Comparison of ENCODE assay signal across 8 cellular contexts in genomic region chrX:154436290-154436596, GRCh38. TPM values are rescaled to one million over a fixed set of nuclear protein-coding genes. Genes with fewer than 3 reads are reported as not detected.
DNase-seq lines count a peak whose midpoint lies in the region; ATAC-seq and TF ChIP-seq lines count a peak whose summit lies in the region.

No MANE protein-coding gene starts in this region.

- TF ChIP-seq POLR2A in spleen (IDR thresholded peaks at IDR 0.05), result no peak

- H3K36me3 ChIP-seq in spleen, result peaks cover 0 to 75% (median 21%) of the 10 kb centered on the region in 6 donors

- no peaks in the 10 kb centered on the region for H3K27me3 ChIP-seq in spleen (replicated peaks in 1 of 7)

- peaks cover 4 to 55% (median 22%) of the 10 kb centered on the region in 6 donors for H3K4me1 ChIP-seq in spleen

- ATAC-seq in T-helper 17 cell (no peak), esophagus mucosa (no peak)

- peak overlapping the region; percentile 93 for H3K27ac Mint-ChIP-seq in T-helper 17 cell

- DNase-seq in NCI-H1092 treated with DMSO at 0.1 percent for 48 hours (lab: John Stamatoyannopoulos, UW) (peak; percentile 37), NCI-H1092 (lab: John Stamatoyannopoulos, UW) (no peak), T-helper 17 cell (no peak), fibroblast of the aortic adventitia (ENCODE audit: low read depth) (no peak), spleen (no peak), NOMO-1 treated with DMSO at 0.1 percent for 48 hours (lab: John Stamatoyannopoulos, UW; ENCODE audit: unreplicated experiment) (no peak), superior temporal gyrus (ENCODE audit: extremely low spot score) (no peak)

- intact Hi-C loops in spleen (cut with DNase I; ENCODE audit: low total_unique reads), result no loop called here

- H3K36me3 Mint-ChIP-seq in T-helper 17 cell (ENCODE audit: low read depth), result no peaks in the 10 kb centered on the region

- peak overlapping the region; percentile 44 for H3K4me3 ChIP-seq in fibroblast of the aortic adventitia (ENCODE audit: low read depth, low read length)
- H3K4me3 ChIP-seq in spleen, result peak overlapping the region in 6 of 8 donors; percentile 13 to 93 (median 24)

- peaks cover 7% of the 10 kb centered on the region for H3K4me1 Mint-ChIP-seq in T-helper 17 cell

- H3K27ac ChIP-seq in spleen, result peak overlapping the region in 7 of 8 donors; percentile 60 to 95 (median 90)

- TF ChIP-seq CTCF in fibroblast of the aortic adventitia (IDR thresholded peaks at IDR 0.05; ENCODE audit: insufficient read depth, low read length), result no peak
- no peak for TF ChIP-seq CTCF in spleen (IDR thresholded peaks at IDR 0.05 in 8 of 11, conservative IDR thresholded peaks at IDR 0.05 in 3 of 11)

- 26 to 69% (median 38%) methylated on average over 4 to 20 of the region's 20 CpGs for WGBS in spleen, 5 donors

- no peaks in the 10 kb centered on the region for H3K27me3 Mint-ChIP-seq in T-helper 17 cell

- H3K9me3 ChIP-seq in T-helper 17 cell (ENCODE audit: control insufficient read depth, low read length, poor library complexity, severe bottlenecking), result no peaks in the 10 kb centered on the region
- no peaks in the 10 kb centered on the region for H3K9me3 ChIP-seq in spleen

- peak overlapping the region; percentile 82 for H3K4me3 Mint-ChIP-seq in T-helper 17 cell

RNA-seq across cellular contexts. Expression of gene GDI1, which starts 0.7 kb away (rescaled TPM):
- total RNA-seq in T-helper 17 cell (100 to 1,000 TPM; 189 to 223 TPM), fibroblast of the aortic adventitia (ENCODE audit: low replicate concordance) (53.9 and 115 TPM in 2 replicates), spleen (100 to 1,000 TPM in 6 of 7 donors, 10 to 100 TPM in 1; 88.7 to 137 (median 111) TPM), esophagus mucosa (33.8 TPM)
- 100 to 1,000 TPM in 2 of 3 donors, 10 to 100 TPM in 1; 56.2 to 125 (median 107) TPM for polyA plus RNA-seq in spleen

RNA-seq across cellular contexts. Expression of gene FAM50A, which starts 7.7 kb away (rescaled TPM):
- total RNA-seq in T-helper 17 cell, result 10 to 100 TPM; 58.1 to 58.6 TPM
- total RNA-seq in fibroblast of the aortic adventitia (ENCODE audit: low replicate concordance), result 39.0 and 99.0 TPM in 2 replicates
- total RNA-seq in spleen, result 10 to 100 TPM; 30.3 to 53.9 (median 45.5) TPM
- 100 to 1,000 TPM in 1 of 3 donors, 10 to 100 TPM in 2; 65.7 to 123 (median 99.4) TPM for polyA plus RNA-seq in spleen
- total RNA-seq in esophagus mucosa, result 17.9 TPM

RNA-seq across cellular contexts. Expression of gene ATP6AP1, which starts 7.8 kb away (rescaled TPM):
- total RNA-seq in T-helper 17 cell (10 to 100 TPM; 41.4 to 43.0 TPM), fibroblast of the aortic adventitia (ENCODE audit: low replicate concordance) (33.2 and 36.1 TPM in 2 replicates), spleen (100 to 1,000 TPM in 3 of 7 donors, 10 to 100 TPM in 4; 80.3 to 127 (median 99.9) TPM), esophagus mucosa (63.2 TPM)
- 10 to 100 TPM; 34.2 to 62.3 (median 44.1) TPM for polyA plus RNA-seq in spleen

RNA-seq across cellular contexts. Expression of gene PLXNA3, which starts 21.8 kb away (rescaled TPM):
- total RNA-seq in T-helper 17 cell (10 to 100 TPM; 66.3 to 78.6 TPM), fibroblast of the aortic adventitia (ENCODE audit: low replicate concordance) (11.9 and 25.8 TPM in 2 replicates), spleen (10 to 100 TPM in 6 of 7 donors, 1 to 10 TPM in 1; 9.1 to 46.8 (median 27.2) TPM), esophagus mucosa (7.1 TPM)
- 10 to 100 TPM in 1 of 3 donors, 1 to 10 TPM in 2; 2.5 to 11.6 (median 4.1) TPM for polyA plus RNA-seq in spleen

RNA-seq across cellular contexts. Expression of gene TAFAZZIN, which starts 24.9 kb away (rescaled TPM):
- 10 to 100 TPM; 84.1 to 95.7 TPM for total RNA-seq in T-helper 17 cell
- total RNA-seq in fibroblast of the aortic adventitia (ENCODE audit: low replicate concordance), result 18.0 and 30.9 TPM in 2 replicates
- total RNA-seq in spleen, result 100 to 1,000 TPM in 1 of 7 donors, 10 to 100 TPM in 6; 70.1 to 107 (median 76.3) TPM
- 100 to 1,000 TPM in 2 of 3 donors, 10 to 100 TPM in 1; 65.7 to 135 (median 115) TPM for polyA plus RNA-seq in spleen
- total RNA-seq in esophagus mucosa, result 18.1 TPM
